1 cellular context compared by ENCODE assay signal in genomic region chr1:247300491-247301175, GRCh38.
TF ChIP-seq lines count a peak whose summit lies in the region.

No MANE protein-coding gene starts in this region.

TF ChIP-seq in H1, 55 proteins besides CTCF, POLR2A, EP300 and RAD21 (continued from another document):
- no peak for TF ChIP-seq POLR2AphosphoS5 (IDR thresholded peaks at IDR 0.05; ENCODE audit: low read depth, low read length)
- no peak for TF ChIP-seq SIN3A (conservative IDR thresholded peaks at IDR 0.05 in 1 of 2, IDR thresholded peaks at IDR 0.05 in 1 of 2; ENCODE audit: low read depth in 1 of 2, low read length in 2 of 2)
- TF ChIP-seq, protein P1, sequence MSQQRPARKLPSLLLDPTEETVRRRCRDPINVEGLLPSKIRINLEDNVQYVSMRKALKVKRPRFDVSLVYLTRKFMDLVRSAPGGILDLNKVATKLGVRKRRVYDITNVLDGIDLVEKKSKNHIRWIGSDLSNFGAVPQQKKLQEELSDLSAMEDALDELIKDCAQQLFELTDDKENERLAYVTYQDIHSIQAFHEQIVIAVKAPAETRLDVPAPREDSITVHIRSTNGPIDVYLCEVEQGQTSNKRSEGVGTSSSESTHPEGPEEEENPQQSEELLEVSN (IDR thresholded peaks at IDR 0.05) = no peak
- TF ChIP-seq BACH1 (IDR thresholded peaks at IDR 0.05; ENCODE audit: low read length) = no peak
- no peak for TF ChIP-seq JUN (IDR thresholded peaks at IDR 0.05; ENCODE audit: low read depth, low read length)
- TF ChIP-seq CHD2 (IDR thresholded peaks at IDR 0.05; ENCODE audit: low read length) = no peak
- TF ChIP-seq GABPA (IDR thresholded peaks at IDR 0.05; ENCODE audit: borderline replicate concordance, insufficient read depth, low read length) = no peak
- TF ChIP-seq TCF12 (IDR thresholded peaks at IDR 0.05; ENCODE audit: low read depth, low read length) = no peak
- TF ChIP-seq SAP30 (IDR thresholded peaks at IDR 0.05; ENCODE audit: insufficient read depth, insufficient replicate concordance, low read length) = no peak
- no peak for TF ChIP-seq PHF8 (conservative IDR thresholded peaks at IDR 0.05; ENCODE audit: low read depth, low read length)
- TF ChIP-seq TEAD4 (IDR thresholded peaks at IDR 0.05; ENCODE audit: low read depth, low read length) = no peak
- TF ChIP-seq, protein P2, sequence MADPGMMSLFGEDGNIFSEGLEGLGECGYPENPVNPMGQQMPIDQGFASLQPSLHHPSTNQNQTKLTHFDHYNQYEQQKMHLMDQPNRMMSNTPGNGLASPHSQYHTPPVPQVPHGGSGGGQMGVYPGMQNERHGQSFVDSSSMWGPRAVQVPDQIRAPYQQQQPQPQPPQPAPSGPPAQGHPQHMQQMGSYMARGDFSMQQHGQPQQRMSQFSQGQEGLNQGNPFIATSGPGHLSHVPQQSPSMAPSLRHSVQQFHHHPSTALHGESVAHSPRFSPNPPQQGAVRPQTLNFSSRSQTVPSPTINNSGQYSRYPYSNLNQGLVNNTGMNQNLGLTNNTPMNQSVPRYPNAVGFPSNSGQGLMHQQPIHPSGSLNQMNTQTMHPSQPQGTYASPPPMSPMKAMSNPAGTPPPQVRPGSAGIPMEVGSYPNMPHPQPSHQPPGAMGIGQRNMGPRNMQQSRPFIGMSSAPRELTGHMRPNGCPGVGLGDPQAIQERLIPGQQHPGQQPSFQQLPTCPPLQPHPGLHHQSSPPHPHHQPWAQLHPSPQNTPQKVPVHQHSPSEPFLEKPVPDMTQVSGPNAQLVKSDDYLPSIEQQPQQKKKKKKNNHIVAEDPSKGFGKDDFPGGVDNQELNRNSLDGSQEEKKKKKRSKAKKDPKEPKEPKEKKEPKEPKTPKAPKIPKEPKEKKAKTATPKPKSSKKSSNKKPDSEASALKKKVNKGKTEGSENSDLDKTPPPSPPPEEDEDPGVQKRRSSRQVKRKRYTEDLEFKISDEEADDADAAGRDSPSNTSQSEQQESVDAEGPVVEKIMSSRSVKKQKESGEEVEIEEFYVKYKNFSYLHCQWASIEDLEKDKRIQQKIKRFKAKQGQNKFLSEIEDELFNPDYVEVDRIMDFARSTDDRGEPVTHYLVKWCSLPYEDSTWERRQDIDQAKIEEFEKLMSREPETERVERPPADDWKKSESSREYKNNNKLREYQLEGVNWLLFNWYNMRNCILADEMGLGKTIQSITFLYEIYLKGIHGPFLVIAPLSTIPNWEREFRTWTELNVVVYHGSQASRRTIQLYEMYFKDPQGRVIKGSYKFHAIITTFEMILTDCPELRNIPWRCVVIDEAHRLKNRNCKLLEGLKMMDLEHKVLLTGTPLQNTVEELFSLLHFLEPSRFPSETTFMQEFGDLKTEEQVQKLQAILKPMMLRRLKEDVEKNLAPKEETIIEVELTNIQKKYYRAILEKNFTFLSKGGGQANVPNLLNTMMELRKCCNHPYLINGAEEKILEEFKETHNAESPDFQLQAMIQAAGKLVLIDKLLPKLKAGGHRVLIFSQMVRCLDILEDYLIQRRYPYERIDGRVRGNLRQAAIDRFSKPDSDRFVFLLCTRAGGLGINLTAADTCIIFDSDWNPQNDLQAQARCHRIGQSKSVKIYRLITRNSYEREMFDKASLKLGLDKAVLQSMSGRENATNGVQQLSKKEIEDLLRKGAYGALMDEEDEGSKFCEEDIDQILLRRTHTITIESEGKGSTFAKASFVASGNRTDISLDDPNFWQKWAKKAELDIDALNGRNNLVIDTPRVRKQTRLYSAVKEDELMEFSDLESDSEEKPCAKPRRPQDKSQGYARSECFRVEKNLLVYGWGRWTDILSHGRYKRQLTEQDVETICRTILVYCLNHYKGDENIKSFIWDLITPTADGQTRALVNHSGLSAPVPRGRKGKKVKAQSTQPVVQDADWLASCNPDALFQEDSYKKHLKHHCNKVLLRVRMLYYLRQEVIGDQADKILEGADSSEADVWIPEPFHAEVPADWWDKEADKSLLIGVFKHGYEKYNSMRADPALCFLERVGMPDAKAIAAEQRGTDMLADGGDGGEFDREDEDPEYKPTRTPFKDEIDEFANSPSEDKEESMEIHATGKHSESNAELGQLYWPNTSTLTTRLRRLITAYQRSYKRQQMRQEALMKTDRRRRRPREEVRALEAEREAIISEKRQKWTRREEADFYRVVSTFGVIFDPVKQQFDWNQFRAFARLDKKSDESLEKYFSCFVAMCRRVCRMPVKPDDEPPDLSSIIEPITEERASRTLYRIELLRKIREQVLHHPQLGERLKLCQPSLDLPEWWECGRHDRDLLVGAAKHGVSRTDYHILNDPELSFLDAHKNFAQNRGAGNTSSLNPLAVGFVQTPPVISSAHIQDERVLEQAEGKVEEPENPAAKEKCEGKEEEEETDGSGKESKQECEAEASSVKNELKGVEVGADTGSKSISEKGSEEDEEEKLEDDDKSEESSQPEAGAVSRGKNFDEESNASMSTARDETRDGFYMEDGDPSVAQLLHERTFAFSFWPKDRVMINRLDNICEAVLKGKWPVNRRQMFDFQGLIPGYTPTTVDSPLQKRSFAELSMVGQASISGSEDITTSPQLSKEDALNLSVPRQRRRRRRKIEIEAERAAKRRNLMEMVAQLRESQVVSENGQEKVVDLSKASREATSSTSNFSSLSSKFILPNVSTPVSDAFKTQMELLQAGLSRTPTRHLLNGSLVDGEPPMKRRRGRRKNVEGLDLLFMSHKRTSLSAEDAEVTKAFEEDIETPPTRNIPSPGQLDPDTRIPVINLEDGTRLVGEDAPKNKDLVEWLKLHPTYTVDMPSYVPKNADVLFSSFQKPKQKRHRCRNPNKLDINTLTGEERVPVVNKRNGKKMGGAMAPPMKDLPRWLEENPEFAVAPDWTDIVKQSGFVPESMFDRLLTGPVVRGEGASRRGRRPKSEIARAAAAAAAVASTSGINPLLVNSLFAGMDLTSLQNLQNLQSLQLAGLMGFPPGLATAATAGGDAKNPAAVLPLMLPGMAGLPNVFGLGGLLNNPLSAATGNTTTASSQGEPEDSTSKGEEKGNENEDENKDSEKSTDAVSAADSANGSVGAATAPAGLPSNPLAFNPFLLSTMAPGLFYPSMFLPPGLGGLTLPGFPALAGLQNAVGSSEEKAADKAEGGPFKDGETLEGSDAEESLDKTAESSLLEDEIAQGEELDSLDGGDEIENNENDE (IDR thresholded peaks at IDR 0.05; ENCODE audit: insufficient replicate concordance, low read length) = no peak
- TF ChIP-seq TAF1 (IDR thresholded peaks at IDR 0.05; ENCODE audit: low read depth, low read length) = no peak
